In the genomic region with DNA sequence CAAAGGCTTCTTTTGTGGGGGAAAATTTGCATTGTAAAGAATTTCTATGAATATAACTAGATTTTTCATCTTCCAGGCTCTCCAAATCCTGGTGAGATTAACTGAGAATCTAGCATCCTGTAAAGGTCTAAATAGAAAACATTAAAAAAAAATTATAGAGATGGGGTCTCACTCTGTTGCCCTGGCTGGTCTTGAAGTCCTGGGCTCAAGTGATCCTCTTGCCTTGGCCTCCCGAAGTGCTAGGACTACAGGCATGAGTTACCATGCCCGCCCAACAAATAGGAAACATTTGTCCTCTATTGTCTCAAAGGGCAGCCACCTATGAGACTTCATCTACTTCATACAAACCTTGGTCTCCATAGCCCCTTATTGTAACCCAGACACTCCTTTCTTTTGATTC, we compare ENCODE assay signal across 24 cellular contexts.
"Had no signal": no experiment of that assay in that cellular context is flagged by ENCODE, and none has a peak within 500 bp of the region (broad histone marks: within the 10 kb centered on the region; RNA-seq: fewer than 3 reads in every experiment).

No MANE protein-coding gene starts in this region.

- H3K36me3 ChIP-seq: brain microvascular endothelial cell, cardiac muscle cell had no signal

- ATAC-seq: PC-3 had no signal

- H3K4me3 Mint-ChIP-seq: activated CD4-positive, alpha-beta memory T cell treated with anti-CD3 and anti-CD28 coated beads, Interleukin-2, amount 10 ng/mL, durations not matched to agents 7 days and 5 days; activated naive CD4-positive, alpha-beta T cell treated with anti-CD3 and anti-CD28 coated beads, Interleukin-2, amount 10 ng/mL, durations not matched to agents 7 days and 5 days; activated naive CD8-positive, alpha-beta T cell treated with anti-CD3 and anti-CD28 coated beads for 36 hours had no signal

- H3K27me3 ChIP-seq: brain microvascular endothelial cell, cardiac muscle cell had no signal

- H3K27me3 Mint-ChIP-seq: activated CD4-positive, alpha-beta memory T cell treated with anti-CD3 and anti-CD28 coated beads, Interleukin-2, amount 10 ng/mL, durations not matched to agents 7 days and 5 days; activated naive CD4-positive, alpha-beta T cell treated with anti-CD3 and anti-CD28 coated beads, Interleukin-2, amount 10 ng/mL, durations not matched to agents 7 days and 5 days; activated naive CD8-positive, alpha-beta T cell treated with anti-CD3 and anti-CD28 coated beads for 36 hours had no signal

- DNase-seq: activated CD4-positive, alpha-beta memory T cell treated with anti-CD3 and anti-CD28 coated beads, Interleukin-2, amount 10 ng/mL, durations not matched to agents 7 days and 5 days; activated CD4-positive, alpha-beta T cell treated with anti-CD3 and anti-CD28 coated beads for 1 hour; activated CD4-positive, alpha-beta T cell treated with anti-CD3 and anti-CD28 coated beads, Interleukin-2, amount 50 U/mL, for 1 hour; activated gamma-delta T cell treated with Interleukin-2 at 50 U/mL for 16 hours; activated naive CD4-positive, alpha-beta T cell treated with anti-CD3 and anti-CD28 coated beads, Interleukin-2, amount 10 ng/mL, durations not matched to agents 7 days and 5 days; activated naive CD8-positive, alpha-beta T cell treated with anti-CD3 and anti-CD28 coated beads for 36 hours; activated T-cell treated with anti-CD3 and anti-CD28 coated beads for 4 hours; activated T-cell treated with anti-CD3 and anti-CD28 coated beads, Interleukin-2, amount 50 U/mL, for 48 hours; brain microvascular endothelial cell; Karpas-422; MM.1S; NCI-H1105; NCI-H1436; NCI-H1694 treated with DMSO at 0.1 percent for 48 hours; NCI-H2029 treated with DMSO at 0.1 percent for 48 hours; NCI-H345; NCI-H510A; NCI-H526 treated with DMSO at 0.1 percent for 48 hours; NCI-H82; PC-3; SHP77 had no signal

- H3K36me3 Mint-ChIP-seq: activated naive CD4-positive, alpha-beta T cell treated with anti-CD3 and anti-CD28 coated beads, Interleukin-2, amount 10 ng/mL, durations not matched to agents 7 days and 5 days; activated naive CD8-positive, alpha-beta T cell treated with anti-CD3 and anti-CD28 coated beads for 36 hours had no signal

- H3K9me3 Mint-ChIP-seq: activated CD4-positive, alpha-beta memory T cell treated with anti-CD3 and anti-CD28 coated beads, Interleukin-2, amount 10 ng/mL, durations not matched to agents 7 days and 5 days; activated naive CD4-positive, alpha-beta T cell treated with anti-CD3 and anti-CD28 coated beads, Interleukin-2, amount 10 ng/mL, durations not matched to agents 7 days and 5 days; activated naive CD8-positive, alpha-beta T cell treated with anti-CD3 and anti-CD28 coated beads for 36 hours; activated T-helper 2 cell treated with anti-CD3 and anti-CD28 coated beads, Interferon-gamma antibody, Interleukin-2, Interleukin-4, amounts not matched to agents 10 μg/mL and 5 μg/mL and 100 μg/mL, durations not matched to agents 14 hours and 24 hours and 36 hours had no signal

- H3K27ac ChIP-seq: brain microvascular endothelial cell, cardiac muscle cell had no signal

- H3K4me3 ChIP-seq: cardiac muscle cell had no signal

- FAIRE-seq: RCC 7860 had no signal

- H3K27ac Mint-ChIP-seq: activated CD4-positive, alpha-beta memory T cell treated with anti-CD3 and anti-CD28 coated beads, Interleukin-2, amount 10 ng/mL, durations not matched to agents 7 days and 5 days; activated naive CD4-positive, alpha-beta T cell treated with anti-CD3 and anti-CD28 coated beads, Interleukin-2, amount 10 ng/mL, durations not matched to agents 7 days and 5 days; activated naive CD8-positive, alpha-beta T cell treated with anti-CD3 and anti-CD28 coated beads for 36 hours; activated T-helper 2 cell treated with anti-CD3 and anti-CD28 coated beads, Interferon-gamma antibody, Interleukin-2, Interleukin-4, amounts not matched to agents 10 μg/mL and 5 μg/mL and 100 μg/mL, durations not matched to agents 14 hours and 24 hours and 36 hours had no signal
